8 cellular contexts compared by ENCODE assay signal in genomic region chr2:207423886-207424285, GRCh38.
DNase-seq lines count a peak whose midpoint lies in the region; ATAC-seq and TF ChIP-seq lines count a peak whose summit lies in the region.

No MANE protein-coding gene starts in this region.

- H3K27ac ChIP-seq in psoas muscle (no peak overlapping the region), gastroesophageal sphincter (no peak overlapping the region), H9 (ENCODE audit: insufficient read length, low read depth, low read length) (no peak overlapping the region)

- DNase-seq in ACHN (peak; percentile 63), kidney glomerular epithelial cell (lab: John Stamatoyannopoulos, UW) (peak; percentile 77), psoas muscle (no peak), H9 (no peak)

- no peak overlapping the region for H3K18ac ChIP-seq in H9 (ENCODE audit: insufficient read length, low read depth, low read length)

- no peak overlapping the region for H4K8ac ChIP-seq in H9 (replicated peaks; ENCODE audit: insufficient read length, low read depth, low read length)

- intact Hi-C loops in psoas muscle (cut with DNase I): no loop called here

- H3K79me1 ChIP-seq in H9 (ENCODE audit: insufficient read depth, low read depth, low read length, poor library complexity, severe bottlenecking): no peaks in the 10 kb centered on the region

- 23 to 37% (median 24%) methylated on average over 3 of the region's 3 CpGs for WGBS in psoas muscle, 3 donors
- 46 to 55% methylated on average over 3 of the region's 3 CpGs for WGBS in gastroesophageal sphincter (ENCODE audit: low coverage in 1 of 2), 2 donors
- WGBS in H9 (ENCODE audit: extremely low coverage, insufficient read length, low lambda C conversion rate): no CpG with 5 or more reads among the region's 3 CpGs

- H3K27me3 Mint-ChIP-seq in T-helper 1 cell treated with Interleukin-12 subunit alpha and Interleukin-12 subunit beta and Interleukin-4 antibody, amounts not matched to agents 30 μg/mL and 1 μg/mL, for 36 hours (ENCODE audit: low read depth): peaks cover 10% of the 10 kb centered on the region
- H3K27me3 Mint-ChIP-seq in H9 (ENCODE audit: low read depth): no peaks in the 10 kb centered on the region

- no peak overlapping the region for H3K23ac ChIP-seq in H9 (ENCODE audit: insufficient read length, low read depth, low read length)

- H3K4me3 ChIP-seq in psoas muscle: no peak overlapping the region
- H3K4me3 ChIP-seq in gastroesophageal sphincter: no peak overlapping the region

- peaks cover 5% of the 10 kb centered on the region for H3K36me3 Mint-ChIP-seq in T-helper 1 cell treated with Interleukin-12 subunit alpha and Interleukin-12 subunit beta and Interleukin-4 antibody, amounts not matched to agents 30 μg/mL and 1 μg/mL, for 36 hours (ENCODE audit: low read depth)
- H3K36me3 Mint-ChIP-seq in H9 (ENCODE audit: insufficient read depth in 1 of 3, low read depth in 3 of 3): 0 out of 7 replicates have a peak, but pooled peaks cover 0 to 5% (median 0%) of the 10 kb centered on the region in 3 experiments

- H3T11ph ChIP-seq in H9 (ENCODE audit: low read length): no peak overlapping the region

- H3K4me1 ChIP-seq in psoas muscle (no peaks in the 10 kb centered on the region), gastroesophageal sphincter (no peaks in the 10 kb centered on the region), H9 (ENCODE audit: insufficient read depth, low read length) (peaks cover 8% of the 10 kb centered on the region; the same call in 1 of the 2 replicates)

- no peak overlapping the region for H3K4me2 ChIP-seq in H9 (ENCODE audit: insufficient read depth, insufficient read length, low read length)

- no peak overlapping the region for H3K9ac ChIP-seq in H9 (ENCODE audit: extremely low read depth, insufficient read length, low read length)

- no peaks in the 10 kb centered on the region for H3K36me3 ChIP-seq in psoas muscle (ENCODE audit: insufficient read depth in 1 of 2, low read depth in 1 of 2)
- no peaks in the 10 kb centered on the region for H3K36me3 ChIP-seq in gastroesophageal sphincter

- H2BK120ac ChIP-seq in H9 (ENCODE audit: low read depth, low read length, poor library complexity, severe bottlenecking): no peak overlapping the region

- no peaks in the 10 kb centered on the region for H3K27me3 ChIP-seq in psoas muscle (ENCODE audit: insufficient read depth in 3 of 3, low read length in 2 of 3)
- H3K27me3 ChIP-seq in gastroesophageal sphincter: no peaks in the 10 kb centered on the region
- no peaks in the 10 kb centered on the region for H3K27me3 ChIP-seq in H9 (ENCODE audit: insufficient read depth, low read length)

- TF ChIP-seq CTCF in psoas muscle (IDR thresholded peaks at IDR 0.05): no peak
- no peak for TF ChIP-seq CTCF in gastroesophageal sphincter (IDR thresholded peaks at IDR 0.05)
- no peak for TF ChIP-seq CTCF in H9 (conservative IDR thresholded peaks at IDR 0.05)

- H2BK5ac ChIP-seq in H9 (ENCODE audit: insufficient read length, low read length): no peak overlapping the region

- peak overlapping the region; percentile 77 for H3K27ac Mint-ChIP-seq in T-helper 1 cell treated with Interleukin-12 subunit alpha and Interleukin-12 subunit beta and Interleukin-4 antibody, amounts not matched to agents 30 μg/mL and 1 μg/mL, for 36 hours
- no peak overlapping the region for H3K27ac Mint-ChIP-seq in H9

- no peaks in the 10 kb centered on the region for H4K20me1 ChIP-seq in H9 (ENCODE audit: control insufficient read depth, insufficient read depth, insufficient read length)

- H2BK20ac ChIP-seq in H9 (ENCODE audit: low read depth, low read length, poor library complexity, severe bottlenecking): no peak overlapping the region

- no peak overlapping the region for H3K14ac ChIP-seq in H9 (ENCODE audit: insufficient read depth, low read length)

- H3K23me2 ChIP-seq in H9 (ENCODE audit: insufficient read length, low read depth, low read length, poor library complexity, severe bottlenecking): no peaks in the 10 kb centered on the region

- H2AFZ ChIP-seq in H9 (ENCODE audit: low read length): no peak overlapping the region

- H2BK15ac ChIP-seq in H9 (ENCODE audit: low read depth, low read length): no peak overlapping the region

- H3K79me2 ChIP-seq in H9 (ENCODE audit: insufficient read depth, low read length): no peaks in the 10 kb centered on the region

- H3K9me3 ChIP-seq in psoas muscle (no peaks in the 10 kb centered on the region), gastroesophageal sphincter (no peaks in the 10 kb centered on the region), H9 (ENCODE audit: control insufficient read depth, low read depth, low read length) (no peaks in the 10 kb centered on the region)

- H3K4me3 Mint-ChIP-seq in T-helper 1 cell treated with Interleukin-12 subunit alpha and Interleukin-12 subunit beta and Interleukin-4 antibody, amounts not matched to agents 30 μg/mL and 1 μg/mL, for 36 hours: no peak overlapping the region
- H3K4me3 Mint-ChIP-seq in H9: no peak overlapping the region

- H3K56ac ChIP-seq in H9 (ENCODE audit: insufficient read length, low read depth, low read length): no peak overlapping the region

- H2BK12ac ChIP-seq in H9 (ENCODE audit: insufficient read length, low read depth, low read length): no peak overlapping the region

- ATAC-seq in GM19035 (IDR thresholded peaks at IDR 0.05; ENCODE audit: unreplicated experiment): peak; percentile 89
- ATAC-seq in HG03108 (IDR thresholded peaks at IDR 0.05; ENCODE audit: unreplicated experiment): peak; percentile 88
- ATAC-seq in psoas muscle: no peak
- ATAC-seq in gastroesophageal sphincter: no peak

- no peak overlapping the region for H2AK5ac ChIP-seq in H9 (ENCODE audit: insufficient read length, low read length)

- H4K91ac ChIP-seq in H9 (ENCODE audit: insufficient read length, low read depth, low read length): no peak overlapping the region

- no peak for TF ChIP-seq EP300 in gastroesophageal sphincter (IDR thresholded peaks at IDR 0.05)

- H4K5ac ChIP-seq in H9 (ENCODE audit: insufficient read length, low read depth, low read length): no peak overlapping the region

- peaks cover 25% of the 10 kb centered on the region for H3K9me3 Mint-ChIP-seq in T-helper 1 cell treated with Interleukin-12 subunit alpha and Interleukin-12 subunit beta and Interleukin-4 antibody, amounts not matched to agents 30 μg/mL and 1 μg/mL, for 36 hours
- H3K9me3 Mint-ChIP-seq in H9: no peaks in the 10 kb centered on the region; a peak in 1 of 5 replicates

- H3K4ac ChIP-seq in H9 (ENCODE audit: low read depth, low read length): no peak overlapping the region

- peaks cover 14% of the 10 kb centered on the region for H3K4me1 Mint-ChIP-seq in T-helper 1 cell treated with Interleukin-12 subunit alpha and Interleukin-12 subunit beta and Interleukin-4 antibody, amounts not matched to agents 30 μg/mL and 1 μg/mL, for 36 hours (ENCODE audit: low read depth)
- H3K4me1 Mint-ChIP-seq in H9: peaks cover 8 to 11% of the 10 kb centered on the region in 2 experiments

- in situ Hi-C loops in ACHN (cut with HindIII; ENCODE audit: low pct_ligation_motif_present, low pct_unique_long_range_greater_than_20kb, low sequenced_read_pairs): no loop called here

- no peak for TF ChIP-seq POLR2A in gastroesophageal sphincter (IDR thresholded peaks at IDR 0.05)

Comparison
In these comparisons a context has a peak if more than half of its experiments do, and no peak if none do; other contexts are left out.
1. DNase-seq: peak in ACHN (single experiment) and kidney glomerular epithelial cell (single experiment); none in psoas muscle (0 of 2) and H9 (single experiment).
2. ATAC-seq: peak in GM19035 (single experiment) and HG03108 (single experiment); none in psoas muscle (0 of 4) and gastroesophageal sphincter (single experiment).